1 cellular context compared by ENCODE assay signal in the genomic region with DNA sequence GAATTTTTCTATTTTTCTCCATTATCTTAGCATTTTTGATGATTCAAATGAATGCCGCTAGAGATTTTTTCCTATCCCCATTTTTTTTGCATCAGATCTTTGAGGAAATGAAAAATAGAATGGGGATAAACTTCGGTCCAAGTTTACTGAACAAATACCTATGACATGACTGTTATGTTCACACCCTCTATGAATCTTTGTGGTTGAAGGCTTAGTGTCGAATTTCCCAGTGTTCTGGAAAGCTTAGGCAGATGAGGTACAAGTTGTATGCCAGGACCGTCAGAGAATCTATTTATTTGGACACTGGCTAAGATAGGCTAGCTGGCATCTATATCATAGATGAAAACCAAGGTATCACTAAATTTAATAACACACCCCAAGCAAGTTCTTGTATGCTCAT.
TF ChIP-seq lines count a peak whose summit lies in the region.

No MANE protein-coding gene starts in this region.

TF ChIP-seq in SK-N-SH, 30 proteins besides CTCF, POLR2A, EP300 and RAD21 (continued from another document):
- TF ChIP-seq, protein P1, sequence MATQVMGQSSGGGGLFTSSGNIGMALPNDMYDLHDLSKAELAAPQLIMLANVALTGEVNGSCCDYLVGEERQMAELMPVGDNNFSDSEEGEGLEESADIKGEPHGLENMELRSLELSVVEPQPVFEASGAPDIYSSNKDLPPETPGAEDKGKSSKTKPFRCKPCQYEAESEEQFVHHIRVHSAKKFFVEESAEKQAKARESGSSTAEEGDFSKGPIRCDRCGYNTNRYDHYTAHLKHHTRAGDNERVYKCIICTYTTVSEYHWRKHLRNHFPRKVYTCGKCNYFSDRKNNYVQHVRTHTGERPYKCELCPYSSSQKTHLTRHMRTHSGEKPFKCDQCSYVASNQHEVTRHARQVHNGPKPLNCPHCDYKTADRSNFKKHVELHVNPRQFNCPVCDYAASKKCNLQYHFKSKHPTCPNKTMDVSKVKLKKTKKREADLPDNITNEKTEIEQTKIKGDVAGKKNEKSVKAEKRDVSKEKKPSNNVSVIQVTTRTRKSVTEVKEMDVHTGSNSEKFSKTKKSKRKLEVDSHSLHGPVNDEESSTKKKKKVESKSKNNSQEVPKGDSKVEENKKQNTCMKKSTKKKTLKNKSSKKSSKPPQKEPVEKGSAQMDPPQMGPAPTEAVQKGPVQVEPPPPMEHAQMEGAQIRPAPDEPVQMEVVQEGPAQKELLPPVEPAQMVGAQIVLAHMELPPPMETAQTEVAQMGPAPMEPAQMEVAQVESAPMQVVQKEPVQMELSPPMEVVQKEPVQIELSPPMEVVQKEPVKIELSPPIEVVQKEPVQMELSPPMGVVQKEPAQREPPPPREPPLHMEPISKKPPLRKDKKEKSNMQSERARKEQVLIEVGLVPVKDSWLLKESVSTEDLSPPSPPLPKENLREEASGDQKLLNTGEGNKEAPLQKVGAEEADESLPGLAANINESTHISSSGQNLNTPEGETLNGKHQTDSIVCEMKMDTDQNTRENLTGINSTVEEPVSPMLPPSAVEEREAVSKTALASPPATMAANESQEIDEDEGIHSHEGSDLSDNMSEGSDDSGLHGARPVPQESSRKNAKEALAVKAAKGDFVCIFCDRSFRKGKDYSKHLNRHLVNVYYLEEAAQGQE (IDR thresholded peaks at IDR 0.05; ENCODE audit: low read depth, low read length): no peak
- TF ChIP-seq TCF12 (IDR thresholded peaks at IDR 0.05) (peak; percentile 79), USF2 (IDR thresholded peaks at IDR 0.05; ENCODE audit: borderline replicate concordance, low read depth, low read length) (no peak), CHD2 (IDR thresholded peaks at IDR 0.05; ENCODE audit: low read length, partially characterized antibody) (no peak), MXI1 (IDR thresholded peaks at IDR 0.05; ENCODE audit: low read depth, low read length) (no peak), RFX5 (IDR thresholded peaks at IDR 0.05; ENCODE audit: low read length) (no peak), MEF2A (IDR thresholded peaks at IDR 0.05; ENCODE audit: borderline replicate concordance, low read depth) (no peak), FOSL2 (IDR thresholded peaks at IDR 0.05; ENCODE audit: borderline replicate concordance, low read depth) (peak; percentile 55), NRF1 (IDR thresholded peaks at IDR 0.05; ENCODE audit: low read depth, low read length) (no peak)
- TF ChIP-seq, protein P2, sequence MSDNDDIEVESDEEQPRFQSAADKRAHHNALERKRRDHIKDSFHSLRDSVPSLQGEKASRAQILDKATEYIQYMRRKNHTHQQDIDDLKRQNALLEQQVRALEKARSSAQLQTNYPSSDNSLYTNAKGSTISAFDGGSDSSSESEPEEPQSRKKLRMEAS (IDR thresholded peaks at IDR 0.05; ENCODE audit: low read depth): no peak
- TF ChIP-seq, protein P3, sequence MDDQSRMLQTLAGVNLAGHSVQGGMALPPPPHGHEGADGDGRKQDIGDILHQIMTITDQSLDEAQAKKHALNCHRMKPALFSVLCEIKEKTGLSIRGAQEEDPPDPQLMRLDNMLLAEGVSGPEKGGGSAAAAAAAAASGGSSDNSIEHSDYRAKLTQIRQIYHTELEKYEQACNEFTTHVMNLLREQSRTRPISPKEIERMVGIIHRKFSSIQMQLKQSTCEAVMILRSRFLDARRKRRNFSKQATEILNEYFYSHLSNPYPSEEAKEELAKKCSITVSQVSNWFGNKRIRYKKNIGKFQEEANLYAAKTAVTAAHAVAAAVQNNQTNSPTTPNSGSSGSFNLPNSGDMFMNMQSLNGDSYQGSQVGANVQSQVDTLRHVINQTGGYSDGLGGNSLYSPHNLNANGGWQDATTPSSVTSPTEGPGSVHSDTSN (IDR thresholded peaks at IDR 0.05): peak; percentile 64
TF ChIP-seq in SK-N-SH: peak in this region for 7.
